Comparison of ENCODE assay signal across 15 cellular contexts in genomic region chr10:10642741-10643280, GRCh38.
DNase-seq lines count a peak whose midpoint lies in the region; ATAC-seq and TF ChIP-seq lines count a peak whose summit lies in the region.
"Had no signal": no experiment of that assay in that cellular context is flagged by ENCODE, and none has a peak within 500 bp of the region (broad histone marks: within the 10 kb centered on the region; RNA-seq: fewer than 3 reads in every experiment).

No MANE protein-coding gene starts in this region.

- H3K27me3 ChIP-seq in heart right ventricle (no peaks in the 10 kb centered on the region), neuron (ENCODE audit: insufficient read depth, low read length) (no peaks in the 10 kb centered on the region), vagina (no peaks in the 10 kb centered on the region)

- TF ChIP-seq CTCF in brain (conservative IDR thresholded peaks at IDR 0.05), result no peak
- TF ChIP-seq CTCF in heart right ventricle (IDR thresholded peaks at IDR 0.05), result no peak
- no peak for TF ChIP-seq CTCF in vagina (IDR thresholded peaks at IDR 0.05)

- H2AFZ ChIP-seq in neuron (ENCODE audit: low read depth, low read length), result peak overlapping the region; percentile 11

- 27 to 33% methylated on average over 4 of the region's 4 CpGs for WGBS in heart right ventricle, 2 donors

- H3K27ac Mint-ChIP-seq in brain, result peak overlapping the region; percentile 43 to 83 (median 61)
- H3K27ac Mint-ChIP-seq: CD4-positive, alpha-beta T cell; IgD-negative memory B cell; stimulated activated naive CD8-positive, alpha-beta T cell treated with anti-CD3 and anti-CD28 coated beads, Interleukin-15, Interleukin-2, amounts not matched to agents 100 ng/mL and 50 ng/mL, for 24 hours had no signal

- H3K9me3 Mint-ChIP-seq in brain, result peaks cover 0 to 8% (median 4%) of the 10 kb centered on the region in 5 experiments
- H3K9me3 Mint-ChIP-seq: CD4-positive, alpha-beta T cell; stimulated activated naive CD8-positive, alpha-beta T cell treated with anti-CD3 and anti-CD28 coated beads, Interleukin-15, Interleukin-2, amounts not matched to agents 100 ng/mL and 50 ng/mL, for 24 hours had no signal

- H3K4me3 ChIP-seq in heart right ventricle, result no peak overlapping the region
- no peak overlapping the region for H3K4me3 ChIP-seq in neuron (ENCODE audit: low read length)
- H3K4me3 ChIP-seq in vagina, result no peak overlapping the region

- DNase-seq in heart right ventricle (peak; percentile 58 to 70), vagina (ENCODE audit: extremely low spot score in 2 of 2) (no peak), EL (no peak), NCI-H774 (lab: John Stamatoyannopoulos, UW) (no peak)
- DNase-seq in activated CD4-positive, alpha-beta T cell treated with anti-CD3 and anti-CD28 coated beads for 1 hour, result no peak
- DNase-seq: activated naive CD4-positive, alpha-beta T cell treated with anti-CD3 and anti-CD28 coated beads, Interleukin-2, amount 50 U/mL, for 16 hours; CD4-positive, alpha-beta T cell; NCI-H146; NCI-H524 treated with DMSO at 0.1 percent for 48 hours; SHP77; stimulated activated CD4-positive, alpha-beta T cell treated with anti-CD3 and anti-CD28 coated beads, Interleukin-4, amount 100 ng/mL, for 4 hours had no signal

- H3K4me1 ChIP-seq in heart right ventricle (peaks cover 5 to 42% (median 32%) of the 10 kb centered on the region in 9 donors), neuron (ENCODE audit: insufficient read depth, low read length) (peaks cover 16% of the 10 kb centered on the region), vagina (peaks cover 14% of the 10 kb centered on the region)

- no peak overlapping the region for H3K4me3 Mint-ChIP-seq in brain
- H3K4me3 Mint-ChIP-seq: CD4-positive, alpha-beta T cell; IgD-negative memory B cell; stimulated activated naive CD8-positive, alpha-beta T cell treated with anti-CD3 and anti-CD28 coated beads, Interleukin-15, Interleukin-2, amounts not matched to agents 100 ng/mL and 50 ng/mL, for 24 hours had no signal

- H3K27me3 Mint-ChIP-seq in brain, result no peaks in the 10 kb centered on the region

- H3K36me3 ChIP-seq in heart right ventricle, result no peaks in the 10 kb centered on the region
- H3K36me3 ChIP-seq in neuron (ENCODE audit: insufficient read depth, low read length), result no peaks in the 10 kb centered on the region
- H3K36me3 ChIP-seq in vagina, result no peaks in the 10 kb centered on the region

- H3K36me3 Mint-ChIP-seq in brain, result no peaks in the 10 kb centered on the region
- H3K36me3 Mint-ChIP-seq: IgD-negative memory B cell had no signal

- TF ChIP-seq POLR2A in vagina (IDR thresholded peaks at IDR 0.05), result no peak

- no peaks in the 10 kb centered on the region for H3K9me3 ChIP-seq in heart right ventricle
- no peaks in the 10 kb centered on the region for H3K9me3 ChIP-seq in neuron (ENCODE audit: low read length)
- no peaks in the 10 kb centered on the region for H3K9me3 ChIP-seq in vagina

- H3K27ac ChIP-seq in heart right ventricle (peak overlapping the region; percentile 13 to 86 (median 78)), vagina (peak overlapping the region; percentile 59)

- intact Hi-C loops in heart right ventricle (cut with DNase I) (loop anchor here in 1 of 10 donors (5.0 kb wide), 1 partner anchor 51 kb away; no protein-coding TSS in a partner anchor), vagina (cut with DNase I) (no loop called here)

- H3K4me1 Mint-ChIP-seq in brain, result peaks cover 33% of the 10 kb centered on the region
- H3K4me1 Mint-ChIP-seq: IgD-negative memory B cell had no signal

- ATAC-seq in heart right ventricle, result peak; percentile 63 to 92 (median 82)

Comparison
In these comparisons a context has a peak if more than half of its experiments do, and no peak if none do; other contexts are left out.
1. DNase-seq: peak in heart right ventricle (2 of 2); none in vagina (0 of 2), EL (single experiment), activated CD4-positive, alpha-beta T cell treated with anti-CD3 and anti-CD28 coated beads for 1 hour (single experiment) and NCI-H774 (single experiment).